In the genomic region with DNA sequence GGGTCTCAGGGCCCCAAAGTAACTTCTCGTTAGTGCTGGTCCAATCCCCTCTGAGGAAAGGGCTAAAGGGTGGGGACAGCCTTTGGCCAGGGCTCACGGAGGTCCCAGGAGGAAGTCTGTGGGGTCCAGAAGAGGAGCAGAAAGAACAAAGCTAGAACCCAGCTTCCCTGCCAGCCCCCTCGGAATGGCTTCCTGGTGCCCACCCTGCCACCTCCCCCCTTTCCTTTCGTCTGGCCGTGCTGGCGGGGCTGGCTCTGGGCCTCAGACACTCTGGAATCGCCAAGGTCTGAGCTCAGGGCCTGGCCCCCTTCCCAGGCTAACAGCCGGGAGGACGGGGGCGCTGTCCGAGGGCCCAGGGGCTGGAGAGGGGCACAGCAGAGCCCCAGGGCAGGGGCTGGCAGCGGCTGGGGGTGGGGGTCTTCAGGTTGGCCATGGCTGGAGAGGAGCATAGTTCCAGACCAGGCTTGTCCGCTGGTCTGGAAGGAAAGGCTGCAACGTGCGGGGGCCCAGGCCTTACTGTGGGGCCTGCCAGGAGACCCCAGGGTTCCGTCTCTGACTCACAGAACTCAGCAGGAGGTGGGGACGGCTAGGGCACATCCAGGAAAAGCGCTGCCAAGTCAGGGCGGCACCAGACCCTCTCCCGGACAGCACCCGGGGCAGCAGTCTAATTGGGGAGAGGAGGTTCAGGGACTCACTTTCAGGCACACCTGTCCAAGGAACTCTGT, we compare ENCODE assay signal across 8 cellular contexts. TPM values are rescaled to one million over a fixed set of nuclear protein-coding genes. Genes with fewer than 3 reads are reported as not detected.
DNase-seq lines count a peak whose midpoint lies in the region; ATAC-seq and TF ChIP-seq lines count a peak whose summit lies in the region.

No MANE protein-coding gene starts in this region.

- H3K36me3 ChIP-seq in A673 (ENCODE audit: insufficient read depth, low read length, poor library complexity, severe bottlenecking), result no peaks in the 10 kb centered on the region

- H3K27ac ChIP-seq in A673 (ENCODE audit: low read depth, low read length, poor library complexity, severe bottlenecking), result peak overlapping the region; percentile 87

- POLR2A ChIA-PET in A673 (lab: Charles Lee; ENCODE audit: low non-redundant PET), result interaction anchor here (0.9 kb wide), 1 partner anchor 55 kb away, joined by 3 read pairs; no protein-coding TSS in a partner anchor

- peaks cover 64% of the 10 kb centered on the region for H3K4me1 Mint-ChIP-seq in mesothelial cell of epicardium

- H3K27me3 Mint-ChIP-seq in mesothelial cell of epicardium (ENCODE audit: low read depth), result no peaks in the 10 kb centered on the region

- peak overlapping the region; percentile 65 for H3K4me3 Mint-ChIP-seq in mesothelial cell of epicardium

- peaks cover 41% of the 10 kb centered on the region for H3K4me1 ChIP-seq in A673 (ENCODE audit: insufficient read depth, low read length, poor library complexity, severe bottlenecking)

- no peaks in the 10 kb centered on the region for H3K9me3 ChIP-seq in A673 (ENCODE audit: low read depth, low read length, poor library complexity, severe bottlenecking)

- DNase-seq in A673 (ENCODE audit: low spot score) (peak; percentile 88), LNCaP clone FGC (ENCODE audit: low read depth) (no peak), choroid plexus epithelial cell (ENCODE audit: low read depth) (peak; percentile 58), mesothelial cell of epicardium (ENCODE audit: low spot score in 2 of 2, unreplicated experiment in 2 of 2) (no peak), ureter (ENCODE audit: low spot score) (peak; percentile 73), GM13976 (ENCODE audit: low spot score) (no peak), NCI-H345 treated with DMSO at 0.1 percent for 48 hours (lab: John Stamatoyannopoulos, UW; ENCODE audit: unreplicated experiment) (no peak)

- no peaks in the 10 kb centered on the region for H3K9me3 Mint-ChIP-seq in mesothelial cell of epicardium

- no peak for TF ChIP-seq CTCF in A673 (conservative IDR thresholded peaks at IDR 0.05; ENCODE audit: low read depth, low read length)
- 0 out of 2 replicates have a peak, but pooled peaks have one; percentile 8 for TF ChIP-seq CTCF in LNCaP clone FGC (IDR thresholded peaks at IDR 0.05; ENCODE audit: control insufficient read depth, extremely low read depth, insufficient read depth)
- peak; percentile 18 for TF ChIP-seq CTCF in choroid plexus epithelial cell (conservative IDR thresholded peaks at IDR 0.05; ENCODE audit: low read depth, low read length)
- no peak for TF ChIP-seq CTCF in mesothelial cell of epicardium (IDR thresholded peaks at IDR 0.05; ENCODE audit: unreplicated experiment)
- no peak for TF ChIP-seq CTCF in GM13976 (IDR thresholded peaks at IDR 0.05; ENCODE audit: borderline replicate concordance, control extremely low read depth, extremely low read depth, insufficient read depth, missing control alignments)

- H3K36me3 Mint-ChIP-seq in mesothelial cell of epicardium, result no peaks in the 10 kb centered on the region

- in situ Hi-C loops in GM13976 (cut with MboI; ENCODE audit: low sequenced_read_pairs, unreplicated experiment), result no loop called here

- no TSS peak for BruUV-seq in A673 (replicated peaks; lab: Mats Ljungman, UMichigan)

- H3K27me3 ChIP-seq in A673 (replicated peaks; ENCODE audit: insufficient read depth, low read depth, low read length, poor library complexity), result no peaks in the 10 kb centered on the region

- H3K27ac Mint-ChIP-seq in mesothelial cell of epicardium, result peak overlapping the region; percentile 92

- ATAC-seq in GM21529 (IDR thresholded peaks at IDR 0.05; ENCODE audit: unreplicated experiment), result no peak

- intact Hi-C loops in A673 (cut with micrococcal nuclease; ENCODE audit: unreplicated experiment), result no loop called here

- H3K4me3 ChIP-seq in A673 (ENCODE audit: low read depth, low read length, poor library complexity, severe bottlenecking) (peak overlapping the region; percentile 59), LNCaP clone FGC (ENCODE audit: low read depth, low read length) (peak overlapping the region; percentile 48), choroid plexus epithelial cell (ENCODE audit: low read depth, low read length) (peak overlapping the region; percentile 65)

- CTCF ChIA-PET in A673 (lab: Charles Lee), result interaction anchor here (0.6 to 1.2 kb wide), 2 partner anchors 8 to 18 kb away, joined by 5 to 6 read pairs; no protein-coding TSS in a partner anchor

RNA-seq across cellular contexts. Expression of gene LTBP3, which starts 0.8 kb away (rescaled TPM):
- 92.1 and 123 TPM in 2 replicates for total RNA-seq in A673 (2021)
- total RNA-seq in mesothelial cell of epicardium, result 314 to 333 TPM (median 318 TPM) in 3 replicates
- 120 TPM for total RNA-seq in ureter

RNA-seq across cellular contexts. Expression of gene ZNRD2, which starts 11.3 kb away (rescaled TPM):
- total RNA-seq in A673 (2021), result 95.4 and 98.9 TPM in 2 replicates
- total RNA-seq in mesothelial cell of epicardium, result 23.1 to 27.8 TPM (median 27.4 TPM) in 3 replicates
- 50.3 TPM for total RNA-seq in ureter

RNA-seq across cellular contexts. Expression of gene FAM89B, which starts 13.4 kb away (rescaled TPM):
- total RNA-seq in A673 (2021) (79.8 and 88.3 TPM in 2 replicates), mesothelial cell of epicardium (56.7 to 61.5 TPM (median 57.6 TPM) in 3 replicates), ureter (21.9 TPM)

RNA-seq across cellular contexts. Expression of gene EHBP1L1, which starts 16.9 kb away (rescaled TPM):
- total RNA-seq in A673 (2021) (29.5 and 40.9 TPM in 2 replicates), mesothelial cell of epicardium (30.4 to 35.2 TPM (median 33.8 TPM) in 3 replicates), ureter (122 TPM)

RNA-seq across cellular contexts. Expression of gene SCYL1, which starts 34.1 kb away (rescaled TPM):
- total RNA-seq in A673 (2021) (90.6 and 95.7 TPM in 2 replicates), mesothelial cell of epicardium (83.4 to 91.1 TPM (median 89.5 TPM) in 3 replicates), ureter (62.9 TPM)

Comparison
In these comparisons a context has a peak if more than half of its experiments do, and no peak if none do; other contexts are left out.
1. DNase-seq: peak in A673 (single experiment), choroid plexus epithelial cell (single experiment) and ureter (single experiment); none in LNCaP clone FGC (single experiment), mesothelial cell of epicardium (0 of 2), GM13976 (single experiment) and NCI-H345 treated with DMSO at 0.1 percent for 48 hours (single experiment).
2. CTCF ChIP-seq: peak in LNCaP clone FGC (single experiment) and choroid plexus epithelial cell (single experiment); none in A673 (single experiment), mesothelial cell of epicardium (single experiment) and GM13976 (single experiment).
3. Peak in every context shown above with its lines, with median percentiles within 50 percentile points of each other: H3K4me3 ChIP-seq.